In genomic region chr13:44196186-44196751, GRCh38 we compare ENCODE assay signal across 27 cellular contexts.
DNase-seq lines count a peak whose midpoint lies in the region; ATAC-seq, FAIRE-seq and TF ChIP-seq lines count a peak whose summit lies in the region.
"Had no signal": no experiment of that assay in that cellular context is flagged by ENCODE, and none has a peak within 500 bp of the region (broad histone marks: within the 10 kb centered on the region; RNA-seq: fewer than 3 reads in every experiment).

No MANE protein-coding gene starts in this region.

- H2AFZ ChIP-seq in astrocyte (ENCODE audit: low read depth, low read length) (no peak overlapping the region), trophoblast cell (ENCODE audit: insufficient read depth, low read length, poor library complexity) (no peak overlapping the region)

- H4K91ac ChIP-seq in trophoblast cell (ENCODE audit: low read depth, low read length): no peak overlapping the region

- no peak overlapping the region for H3K4me2 ChIP-seq in astrocyte (ENCODE audit: low read length)
- no peak overlapping the region for H3K4me2 ChIP-seq in trophoblast cell (ENCODE audit: low read length)

- peaks cover 59% of the 10 kb centered on the region for H3K4me1 Mint-ChIP-seq in activated T-cell treated with anti-CD3 and anti-CD28 coated beads, Interleukin-2, amount 50 U/mL, for 72 hours (ENCODE audit: low read depth)
- peaks cover 10% of the 10 kb centered on the region for H3K4me1 Mint-ChIP-seq in astrocyte (ENCODE audit: low read depth, unreplicated experiment)

- H3K36me3 ChIP-seq in KOPT-K1 (ENCODE audit: insufficient read depth, low read length) (no peaks in the 10 kb centered on the region), astrocyte (ENCODE audit: insufficient read depth, low read length) (no peaks in the 10 kb centered on the region), trophoblast cell (ENCODE audit: control insufficient read depth in 1 of 2, insufficient read depth in 2 of 2, low read length in 2 of 2) (no peaks in the 10 kb centered on the region)
- H3K36me3 ChIP-seq: tibial nerve had no signal

- H3K9me3 Mint-ChIP-seq in activated T-cell treated with anti-CD3 and anti-CD28 coated beads, Interleukin-2, amount 50 U/mL, for 72 hours: peaks cover 0 to 2% of the 10 kb centered on the region in 2 donors
- H3K9me3 Mint-ChIP-seq in astrocyte (ENCODE audit: unreplicated experiment): no peaks in the 10 kb centered on the region
- H3K9me3 Mint-ChIP-seq: activated CD4-positive, alpha-beta T cell treated with anti-CD3 and anti-CD28 coated beads, Interleukin-2, amount 10 ng/mL, durations not matched to agents 7 days and 5 days; H9; immature natural killer cell; natural killer cell treated with Interleukin-12 subunit alpha and Interleukin-12 subunit beta and Interleukin-15 and Interleukin-18, amount 100 ng/mL, for 72 hours; T-helper 2 cell treated with Interferon-gamma antibody and Interleukin-4, amounts not matched to agents 5 μg/mL and 100 μg/mL, for 36 hours had no signal

- H3K4ac ChIP-seq in trophoblast cell (ENCODE audit: low read depth, low read length): no peak overlapping the region

- H3K23ac ChIP-seq in trophoblast cell (ENCODE audit: low read length): no peak overlapping the region

- H4K8ac ChIP-seq in trophoblast cell (ENCODE audit: low read depth, low read length): no peak overlapping the region

- H2BK12ac ChIP-seq in trophoblast cell (ENCODE audit: low read length): no peak overlapping the region

- peak overlapping the region; percentile 4 for H3K27ac Mint-ChIP-seq in activated T-cell treated with anti-CD3 and anti-CD28 coated beads, Interleukin-2, amount 50 U/mL, for 72 hours
- peak overlapping the region; percentile 0 for H3K27ac Mint-ChIP-seq in astrocyte (ENCODE audit: unreplicated experiment)
- H3K27ac Mint-ChIP-seq: activated CD4-positive, alpha-beta T cell treated with anti-CD3 and anti-CD28 coated beads, Interleukin-2, amount 10 ng/mL, durations not matched to agents 7 days and 5 days; natural killer cell treated with Interleukin-12 subunit alpha and Interleukin-12 subunit beta and Interleukin-15 and Interleukin-18, amount 100 ng/mL, for 72 hours had no signal

- no peaks in the 10 kb centered on the region for H3K79me2 ChIP-seq in astrocyte (ENCODE audit: insufficient read depth, low read length)
- no peaks in the 10 kb centered on the region for H3K79me2 ChIP-seq in trophoblast cell (ENCODE audit: control insufficient read depth, insufficient read depth, low read length, poor library complexity)

- no peaks in the 10 kb centered on the region for H3K27me3 ChIP-seq in astrocyte (ENCODE audit: insufficient read depth, low read length)
- H3K27me3 ChIP-seq in trophoblast cell (ENCODE audit: insufficient read depth, low read length): no peaks in the 10 kb centered on the region
- H3K27me3 ChIP-seq: tibial nerve had no signal

- no CpG with 5 or more reads among the region's 1 CpG for WGBS in trophoblast cell (ENCODE audit: extremely low coverage, insufficient coverage, insufficient read length)

- no peak overlapping the region for H3K4me3 ChIP-seq in astrocyte (ENCODE audit: insufficient read depth, low read depth, low read length)
- H3K4me3 ChIP-seq in trophoblast cell (ENCODE audit: low read depth, low read length): no peak overlapping the region
- H3K4me3 ChIP-seq: psoas muscle, tibial nerve had no signal

- H4K20me1 ChIP-seq in astrocyte (ENCODE audit: insufficient read depth, low read length): no peaks in the 10 kb centered on the region

- TF ChIP-seq CTCF in astrocyte (IDR thresholded peaks at IDR 0.05; ENCODE audit: insufficient read depth, low read depth, low read length): no peak

- no peak overlapping the region for H3K9ac ChIP-seq in astrocyte (ENCODE audit: low read length)
- no peak overlapping the region for H3K9ac ChIP-seq in trophoblast cell (ENCODE audit: low read length)

- no peak overlapping the region for H2BK5ac ChIP-seq in trophoblast cell (ENCODE audit: low read depth, low read length, poor library complexity)

- H3K79me1 ChIP-seq in trophoblast cell (ENCODE audit: low read length): no peaks in the 10 kb centered on the region

- no peak overlapping the region for H2BK120ac ChIP-seq in trophoblast cell (ENCODE audit: insufficient read depth, low read length, poor library complexity)

- ATAC-seq in activated T-cell treated with anti-CD3 and anti-CD28 coated beads, Interleukin-2, amount 50 U/mL, for 72 hours (replicated peaks in 1 of 2): peak; percentile 58 to 66
- ATAC-seq in GM21825 (IDR thresholded peaks at IDR 0.05; ENCODE audit: unreplicated experiment): no peak
- no peak for ATAC-seq in GM18858 (IDR thresholded peaks at IDR 0.05; ENCODE audit: unreplicated experiment)
- ATAC-seq: left colon, psoas muscle, sciatic nerve had no signal

- peaks cover 55% of the 10 kb centered on the region for H3K27me3 Mint-ChIP-seq in activated T-cell treated with anti-CD3 and anti-CD28 coated beads, Interleukin-2, amount 50 U/mL, for 72 hours (ENCODE audit: low read depth)
- peaks cover 4% of the 10 kb centered on the region for H3K27me3 Mint-ChIP-seq in astrocyte (ENCODE audit: low read depth, unreplicated experiment)

- no peak overlapping the region for H4K12ac ChIP-seq in trophoblast cell (ENCODE audit: low read depth, low read length)

- no peaks in the 10 kb centered on the region for H3K9me3 ChIP-seq in KOPT-K1 (ENCODE audit: insufficient read depth, low read length, poor library complexity, severe bottlenecking)
- no peaks in the 10 kb centered on the region for H3K9me3 ChIP-seq in astrocyte (ENCODE audit: insufficient read depth, low read depth, low read length)
- H3K9me3 ChIP-seq in trophoblast cell (ENCODE audit: insufficient read depth, low read depth, low read length): no peaks in the 10 kb centered on the region
- H3K9me3 ChIP-seq: psoas muscle, tibial nerve had no signal

- DNase-seq in activated T-cell treated with anti-CD3 and anti-CD28 coated beads, Interleukin-2, amount 50 U/mL, for 72 hours: peak; percentile 34 to 39
- DNase-seq in activated T-cell treated with anti-CD3 and anti-CD28 coated beads, Interleukin-2, amount 50 U/mL, for 1 hour: no peak
- DNase-seq in astrocyte (ENCODE audit: low read depth) (no peak), trophoblast cell (no peak)
- DNase-seq: activated CD4-positive, alpha-beta T cell treated with anti-CD3 and anti-CD28 coated beads, Interleukin-2, amount 10 ng/mL, durations not matched to agents 7 days and 5 days; activated CD8-positive, alpha-beta memory T cell treated with anti-CD3 and anti-CD28 coated beads, Interleukin-2, amount 50 U/mL, for 48 hours; activated gamma-delta T cell; amniotic stem cell; H9; immature natural killer cell; KBM-7; left colon; NCI-H1436; NCI-H2081 treated with DMSO at 0.1 percent for 48 hours; NCI-H2227 treated with DMSO at 0.1 percent for 48 hours; NCI-H69; psoas muscle; SHP77; stimulated activated CD4-positive, alpha-beta T cell treated with anti-CD3 and anti-CD28 coated beads, Interleukin-4, amount 100 ng/mL, for 1 hour had no signal

- H3K18ac ChIP-seq in trophoblast cell (ENCODE audit: low read length): no peak overlapping the region

- peak overlapping the region; percentile 10 for H3K14ac ChIP-seq in trophoblast cell (ENCODE audit: low read length)

- H3K27ac ChIP-seq in KOPT-K1 (ENCODE audit: low read depth, low read length, poor library complexity, severe bottlenecking): peak overlapping the region; percentile 34
- H3K27ac ChIP-seq in astrocyte (ENCODE audit: low read depth, low read length): no peak overlapping the region
- H3K27ac ChIP-seq in trophoblast cell (ENCODE audit: low read depth, low read length): no peak overlapping the region
- H3K27ac ChIP-seq: psoas muscle, tibial nerve had no signal

- H3K4me3 Mint-ChIP-seq in activated T-cell treated with anti-CD3 and anti-CD28 coated beads, Interleukin-2, amount 50 U/mL, for 72 hours: peak overlapping the region; percentile 31 to 52
- H3K4me3 Mint-ChIP-seq in astrocyte (ENCODE audit: unreplicated experiment): no peak overlapping the region
- H3K4me3 Mint-ChIP-seq: activated CD4-positive, alpha-beta T cell treated with anti-CD3 and anti-CD28 coated beads, Interleukin-2, amount 10 ng/mL, durations not matched to agents 7 days and 5 days; H9; immature natural killer cell; natural killer cell treated with Interleukin-12 subunit alpha and Interleukin-12 subunit beta and Interleukin-15 and Interleukin-18, amount 100 ng/mL, for 72 hours; T-helper 2 cell treated with Interferon-gamma antibody and Interleukin-4, amounts not matched to agents 5 μg/mL and 100 μg/mL, for 36 hours had no signal

- H3K4me1 ChIP-seq in astrocyte (ENCODE audit: insufficient read depth, low read length) (peaks cover 12% of the 10 kb centered on the region), trophoblast cell (ENCODE audit: control insufficient read depth in 1 of 2, insufficient read depth in 2 of 2, low read length in 2 of 2) (peaks cover 5 to 7% of the 10 kb centered on the region in 2 experiments)

- no peaks in the 10 kb centered on the region for H3K36me3 Mint-ChIP-seq in activated T-cell treated with anti-CD3 and anti-CD28 coated beads, Interleukin-2, amount 50 U/mL, for 72 hours (ENCODE audit: insufficient read depth in 2 of 2)
- no peaks in the 10 kb centered on the region for H3K36me3 Mint-ChIP-seq in astrocyte (ENCODE audit: low read depth, unreplicated experiment)
- H3K36me3 Mint-ChIP-seq: immature natural killer cell; natural killer cell treated with Interleukin-12 subunit alpha and Interleukin-12 subunit beta and Interleukin-15 and Interleukin-18, amount 100 ng/mL, for 72 hours had no signal

- no peak overlapping the region for H2AK5ac ChIP-seq in trophoblast cell (ENCODE audit: low read length)

- FAIRE-seq in astrocyte (lab: Jason Lieb, UNC): no peak
- FAIRE-seq: GM12891 had no signal

Comparison
In these comparisons a context has a peak if more than half of its experiments do, and no peak if none do; other contexts are left out.
1. DNase-seq: peak in activated T-cell treated with anti-CD3 and anti-CD28 coated beads, Interleukin-2, amount 50 U/mL, for 72 hours (2 of 2); none in activated T-cell treated with anti-CD3 and anti-CD28 coated beads, Interleukin-2, amount 50 U/mL, for 1 hour (single experiment), astrocyte (single experiment) and trophoblast cell (0 of 2).
2. ATAC-seq: peak in activated T-cell treated with anti-CD3 and anti-CD28 coated beads, Interleukin-2, amount 50 U/mL, for 72 hours (2 of 2); none in GM21825 (single experiment) and GM18858 (single experiment).